Comparison of ENCODE assay signal across 20 cellular contexts in the genomic region with DNA sequence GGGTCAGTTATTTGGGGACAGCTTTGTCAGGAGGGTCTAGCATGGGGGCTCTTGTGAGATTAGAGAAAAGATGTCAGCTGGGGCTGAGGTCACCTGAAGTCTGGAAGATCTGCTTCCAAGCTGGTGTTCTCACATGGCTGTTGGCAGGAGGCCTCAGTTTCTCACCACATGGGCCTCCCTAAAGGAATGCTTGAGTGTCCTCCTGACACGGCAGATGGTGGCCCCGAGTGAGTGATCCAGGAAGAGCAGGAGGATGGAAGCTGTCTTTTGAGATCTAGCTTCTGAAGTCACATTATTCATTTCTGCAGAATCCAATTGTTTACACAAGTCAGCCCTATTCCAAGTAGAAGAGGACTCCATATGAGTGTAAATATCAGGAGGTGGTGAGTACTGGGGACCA.
A peak's percentile ranks its signal among the peaks of the same experiment; 100 is the strongest.
DNase-seq lines count a peak whose midpoint lies in the region; ATAC-seq and TF ChIP-seq lines count a peak whose summit lies in the region.
"Had no signal": no experiment of that assay in that cellular context is flagged by ENCODE, and none has a peak within 500 bp of the region (broad histone marks: within the 10 kb centered on the region; RNA-seq: fewer than 3 reads in every experiment).

No MANE protein-coding gene starts in this region.

- TF ChIP-seq CTCF in hepatocyte (IDR thresholded peaks at IDR 0.05; ENCODE audit: poor library complexity) (no peak), thoracic aorta (IDR thresholded peaks at IDR 0.05) (no peak)

- peak overlapping the region; percentile 21 for H3K27ac ChIP-seq in hepatocyte
- peak overlapping the region; percentile 48 for H3K27ac ChIP-seq in thoracic aorta
- H3K27ac ChIP-seq: Peyer's patch had no signal

- H3K36me3 ChIP-seq in hepatocyte (replicated peaks; ENCODE audit: insufficient read depth, low read depth) (no peaks in the 10 kb centered on the region), thoracic aorta (no peaks in the 10 kb centered on the region)
- H3K36me3 ChIP-seq: HAP-1, Peyer's patch had no signal

- in situ Hi-C loops in G401 (cut with HindIII; ENCODE audit: low sequenced_read_pairs), result no loop called here

- DNase-seq in G401 (ENCODE audit: low spot score) (peak; percentile 60), cerebellar cortex (ENCODE audit: low spot score) (peak; percentile 45), hepatocyte (ENCODE audit: low spot score) (no peak), thoracic aorta (ENCODE audit: low spot score) (no peak), DMS53 treated with DMSO at 0.1 percent for 48 hours (lab: John Stamatoyannopoulos, UW; ENCODE audit: unreplicated experiment) (no peak), NCI-H1930 (lab: John Stamatoyannopoulos, UW) (no peak)
- DNase-seq: C1 segment of cervical spinal cord; GDM1; Karpas-422; NCI-H1048; NCI-H1436; NCI-H2029; NCI-H2171 treated with DMSO at 0.1 percent for 48 hours; NCI-H748 treated with DMSO at 0.1 percent for 48 hours; NK-92 treated with Interleukin-12 subunit alpha and Interleukin-12 subunit beta, amount 100 ng/mL, for 24 hours; Peyer's patch had no signal

- no peaks in the 10 kb centered on the region for H4K20me1 ChIP-seq in hepatocyte (ENCODE audit: insufficient read depth, poor library complexity, severe bottlenecking)

- H3K79me2 ChIP-seq in hepatocyte, result no peaks in the 10 kb centered on the region

- H3K27me3 ChIP-seq in hepatocyte (no peaks in the 10 kb centered on the region), thoracic aorta (replicated peaks; ENCODE audit: insufficient read depth) (no peaks in the 10 kb centered on the region)
- H3K27me3 ChIP-seq: Peyer's patch had no signal

- WGBS in hepatocyte (ENCODE audit: low lambda C conversion rate, missing lambda C conversion rate), result 80% methylated on average over 2 of the region's 2 CpGs

- H3K4me3 ChIP-seq in hepatocyte (no peak overlapping the region), thoracic aorta (no peak overlapping the region)
- H3K4me3 ChIP-seq: HAP-1, Peyer's patch had no signal

- no peaks in the 10 kb centered on the region for H3K9me2 ChIP-seq in hepatocyte (replicated peaks; ENCODE audit: insufficient read depth)

- no peaks in the 10 kb centered on the region for H3K4me1 ChIP-seq in hepatocyte (ENCODE audit: insufficient read depth)
- H3K4me1 ChIP-seq in thoracic aorta (ENCODE audit: control insufficient read depth in 1 of 2, low read depth in 2 of 2), result peaks cover 15 to 49% of the 10 kb centered on the region in 2 donors
- H3K4me1 ChIP-seq: HAP-1, Peyer's patch had no signal

- no peak overlapping the region for H3K4me2 ChIP-seq in hepatocyte

- no peak for ATAC-seq in thoracic aorta (ENCODE audit: insufficient number of reproducible peaks, low FRiP score, low read depth)
- ATAC-seq in GM21367 (IDR thresholded peaks at IDR 0.05; ENCODE audit: unreplicated experiment), result no peak
- no peak for ATAC-seq in HG03280 (IDR thresholded peaks at IDR 0.05; ENCODE audit: unreplicated experiment)
- ATAC-seq: Right ventricle myocardium inferior had no signal

- no peak overlapping the region for H2AFZ ChIP-seq in hepatocyte

- no peaks in the 10 kb centered on the region for H3K9me3 ChIP-seq in hepatocyte (ENCODE audit: low read depth)
- no peaks in the 10 kb centered on the region for H3K9me3 ChIP-seq in thoracic aorta
- H3K9me3 ChIP-seq: HAP-1, Peyer's patch had no signal

Comparison
In these comparisons a context has a peak if more than half of its experiments do, and no peak if none do; other contexts are left out.
1. DNase-seq: peak in G401 (single experiment) and cerebellar cortex (single experiment); none in hepatocyte (single experiment), thoracic aorta (single experiment), DMS53 treated with DMSO at 0.1 percent for 48 hours (single experiment) and NCI-H1930 (0 of 2).